ENCODE assay signal across 8 cellular contexts in genomic region chr7:24965831-24966708, GRCh38. TPM values are rescaled to one million over a fixed set of nuclear protein-coding genes. Genes with fewer than 3 reads are reported as not detected.
DNase-seq lines count a peak whose midpoint lies in the region; ATAC-seq and FAIRE-seq lines count a peak whose summit lies in the region.

No MANE protein-coding gene starts in this region.

- H3K36me3 Mint-ChIP-seq in activated CD4-positive, alpha-beta memory T cell treated with anti-CD3 and anti-CD28 coated beads for 36 hours, result no peaks in the 10 kb centered on the region

- H3K9me3 Mint-ChIP-seq in activated CD4-positive, alpha-beta memory T cell treated with anti-CD3 and anti-CD28 coated beads for 36 hours, result no peaks in the 10 kb centered on the region

- peaks cover 3% of the 10 kb centered on the region for H3K36me3 ChIP-seq in MG63

- H3K4me3 ChIP-seq in Jurkat, Clone E6-1 (ENCODE audit: low read length), result 0 out of 2 replicates have a peak overlapping the region, but pooled peaks have one; percentile 2
- H3K4me3 ChIP-seq in MG63, result no peak overlapping the region

- CTCF ChIA-PET in activated CD4-positive, alpha-beta memory T cell treated with anti-CD3 and anti-CD28 coated beads for 36 hours (lab: Charles Lee), result interaction anchor here (0.8 to 3.1 kb wide), 9 partner anchors 12 to 145 kb away, joined by 3 to 15 read pairs (median 4); partner anchors contain the start of gene OSBPL3

- H3K27me3 ChIP-seq in MG63, result no peaks in the 10 kb centered on the region

- H3K4me3 Mint-ChIP-seq in activated CD4-positive, alpha-beta memory T cell treated with anti-CD3 and anti-CD28 coated beads for 36 hours, result peak overlapping the region; percentile 36

- H3K9me3 ChIP-seq in MG63, result peaks cover 7% of the 10 kb centered on the region

- peaks cover 82% of the 10 kb centered on the region for H3K4me1 Mint-ChIP-seq in activated CD4-positive, alpha-beta memory T cell treated with anti-CD3 and anti-CD28 coated beads for 36 hours (ENCODE audit: low read depth)

- no peak for DNase-seq in GM18507 (ENCODE audit: extremely low spot score, insufficient read length, low read depth)
- peak; percentile 91 for DNase-seq in Jurkat, Clone E6-1 (ENCODE audit: low read depth, low spot score)
- DNase-seq in activated CD4-positive, alpha-beta memory T cell treated with anti-CD3 and anti-CD28 coated beads for 36 hours, result peak; percentile 61
- DNase-seq in iPS-NIHi11 (ENCODE audit: low spot score), result peak; percentile 11
- peak; percentile 53 for DNase-seq in ureter (ENCODE audit: low spot score)
- DNase-seq in MG63, result no peak
- DNase-seq in NCI-H1436 treated with DMSO at 0.1 percent for 48 hours (lab: John Stamatoyannopoulos, UW), result no peak

- intact Hi-C loops in activated CD4-positive, alpha-beta memory T cell treated with anti-CD3 and anti-CD28 coated beads for 36 hours (cut with micrococcal nuclease), result loop anchor here (1.0 to 5.0 kb wide), 6 partner anchors 17 to 145 kb away; no protein-coding TSS in a partner anchor

- no peaks in the 10 kb centered on the region for H3K27me3 Mint-ChIP-seq in activated CD4-positive, alpha-beta memory T cell treated with anti-CD3 and anti-CD28 coated beads for 36 hours

- H3K27ac Mint-ChIP-seq in activated CD4-positive, alpha-beta memory T cell treated with anti-CD3 and anti-CD28 coated beads for 36 hours, result peak overlapping the region; percentile 80

- POLR2A ChIA-PET in activated CD4-positive, alpha-beta memory T cell treated with anti-CD3 and anti-CD28 coated beads for 36 hours (lab: Charles Lee), result interaction anchor here (0.5 to 3.3 kb wide), 4 partner anchors 9 to 85 kb away, joined by 3 to 22 read pairs (median 4); partner anchors contain the start of gene OSBPL3

- peak; percentile 100 for FAIRE-seq in GM18507 (lab: Jason Lieb, UNC)

- peak; percentile 81 for ATAC-seq in GM21737 (IDR thresholded peaks at IDR 0.05; ENCODE audit: unreplicated experiment)

RNA-seq across cellular contexts. Expression of gene OSBPL3, which starts 13.9 kb away (rescaled TPM):
- 23.7 TPM for polyA plus RNA-seq in Jurkat, Clone E6-1 (2012; ENCODE audit: insufficient read depth, insufficient read length)
- total RNA-seq in activated CD4-positive, alpha-beta memory T cell treated with anti-CD3 and anti-CD28 coated beads for 36 hours, result 10 to 100 TPM; 41.2 to 45.1 TPM
- 49.7 TPM for total RNA-seq in ureter
- 2.3 and 5.6 TPM in 2 replicates for total RNA-seq in MG63 (2014; rRNA removed; shearing (Covaris generic); ENCODE audit: low replicate concordance)

Comparison
In these comparisons a context has a peak if more than half of its experiments do, and no peak if none do; other contexts are left out.
1. DNase-seq: peak in Jurkat, Clone E6-1 (single experiment), activated CD4-positive, alpha-beta memory T cell treated with anti-CD3 and anti-CD28 coated beads for 36 hours (single experiment), iPS-NIHi11 (single experiment) and ureter (single experiment); none in GM18507 (single experiment), MG63 (single experiment) and NCI-H1436 treated with DMSO at 0.1 percent for 48 hours (single experiment).